In genomic region chr2:99825630-99826029, GRCh38 we compare ENCODE assay signal across 27 cellular contexts.
"Had no signal": no experiment of that assay in that cellular context is flagged by ENCODE, and none has a peak within 500 bp of the region (broad histone marks: within the 10 kb centered on the region; RNA-seq: fewer than 3 reads in every experiment).

No MANE protein-coding gene starts in this region.

- H3K36me3 ChIP-seq: ascending aorta, brain microvascular endothelial cell, left ventricle myocardium inferior, right atrium auricular region, suprapubic skin, tibial artery, upper lobe of right lung, WERI-Rb-1 had no signal

- H3K27ac ChIP-seq: ascending aorta, brain microvascular endothelial cell, left ventricle myocardium inferior, parathyroid adenoma, psoas muscle, right atrium auricular region, spleen, suprapubic skin, tibial artery, upper lobe of right lung, WERI-Rb-1 had no signal

- H3K4me3 ChIP-seq: ascending aorta, left ventricle myocardium inferior, psoas muscle, right atrium auricular region, spleen, suprapubic skin, tibial artery, upper lobe of right lung had no signal

- H3K4me3 Mint-ChIP-seq: activated CD4-positive, alpha-beta memory T cell treated with anti-CD3 and anti-CD28 coated beads for 36 hours; activated CD4-positive, alpha-beta T cell treated with anti-CD3 and anti-CD28 coated beads, Interleukin-2, amount 10 ng/mL, durations not matched to agents 24 days and 14 days; activated naive CD4-positive, alpha-beta T cell treated with anti-CD3 and anti-CD28 coated beads, Interleukin-2, amount 10 ng/mL, durations not matched to agents 7 days and 5 days; activated naive CD8-positive, alpha-beta T cell treated with anti-CD3 and anti-CD28 coated beads, Interleukin-2, amount 10 ng/mL, durations not matched to agents 7 days and 5 days; activated T-helper 1 cell treated with anti-CD3 and anti-CD28 coated beads, Interleukin-12 subunit alpha, Interleukin-12 subunit beta, Interleukin-2, Interleukin-4 antibody, amounts not matched to agents 30 ng/mL and 10 ng/mL and 1 ng/mL, durations not matched to agents 14 hours and 24 hours and 36 hours; T-helper 17 cell had no signal

- H2AFZ ChIP-seq: parathyroid adenoma had no signal

- ATAC-seq: activated CD4-positive, CD25-positive, alpha-beta regulatory T cell treated with anti-CD3 and anti-CD28 coated beads, Interleukin-2, amount 50 U/mL, for 24 hours; psoas muscle; T-helper 17 cell had no signal

- H3K36me3 Mint-ChIP-seq: activated CD4-positive, alpha-beta memory T cell treated with anti-CD3 and anti-CD28 coated beads for 36 hours had no signal

- H3K9ac ChIP-seq: parathyroid adenoma had no signal

- H3K79me2 ChIP-seq: parathyroid adenoma had no signal

- H3K27me3 ChIP-seq: ascending aorta, brain microvascular endothelial cell, right atrium auricular region, spleen, suprapubic skin, tibial artery, upper lobe of right lung had no signal

- H3K27me3 Mint-ChIP-seq: activated CD4-positive, alpha-beta memory T cell treated with anti-CD3 and anti-CD28 coated beads for 36 hours; activated CD4-positive, alpha-beta T cell treated with anti-CD3 and anti-CD28 coated beads, Interleukin-2, amount 10 ng/mL, durations not matched to agents 24 days and 14 days; naive B cell had no signal

- H3K27ac Mint-ChIP-seq: activated CD4-positive, alpha-beta memory T cell treated with anti-CD3 and anti-CD28 coated beads for 36 hours; activated CD4-positive, alpha-beta T cell treated with anti-CD3 and anti-CD28 coated beads, Interleukin-2, amount 10 ng/mL, durations not matched to agents 24 days and 14 days; activated T-helper 1 cell treated with anti-CD3 and anti-CD28 coated beads, Interleukin-12 subunit alpha, Interleukin-12 subunit beta, Interleukin-2, Interleukin-4 antibody, amounts not matched to agents 30 ng/mL and 10 ng/mL and 1 ng/mL, durations not matched to agents 14 hours and 24 hours and 36 hours; T-helper 17 cell had no signal

- H3K4me1 ChIP-seq: ascending aorta, parathyroid adenoma, psoas muscle, right atrium auricular region, tibial artery, upper lobe of right lung had no signal

- DNase-seq: activated CD4-positive, alpha-beta memory T cell treated with anti-CD3 and anti-CD28 coated beads for 36 hours; activated CD4-positive, alpha-beta T cell treated with anti-CD3 and anti-CD28 coated beads, Interleukin-2, amount 10 ng/mL, durations not matched to agents 24 days and 14 days; activated CD8-positive, alpha-beta memory T cell treated with anti-CD3 and anti-CD28 coated beads, Interleukin-2, amount 50 U/mL, for 4 hours; activated effector memory CD4-positive, alpha-beta T cell treated with anti-CD3 and anti-CD28 coated beads, Interleukin-2, amount 50 U/mL, for 16 hours; activated naive CD4-positive, alpha-beta T cell treated with anti-CD3 and anti-CD28 coated beads, Interleukin-2, amount 10 ng/mL, durations not matched to agents 7 days and 5 days; activated naive CD8-positive, alpha-beta T cell treated with anti-CD3 and anti-CD28 coated beads, Interleukin-2, amount 10 ng/mL, durations not matched to agents 7 days and 5 days; activated T-cell treated with anti-CD3 and anti-CD28 coated beads, Interleukin-2, amount 50 U/mL, for 1 hour; brain microvascular endothelial cell; dermis blood vessel endothelial cell; effector CD4-positive, alpha-beta T cell; left ventricle myocardium inferior; naive B cell; nucleus accumbens; psoas muscle; spleen; stimulated activated naive CD4-positive, alpha-beta T cell; T-helper 17 cell; T1000; tibial artery; upper lobe of right lung; WERI-Rb-1 had no signal

- H3K9me3 Mint-ChIP-seq: activated CD4-positive, alpha-beta memory T cell treated with anti-CD3 and anti-CD28 coated beads for 36 hours; activated CD4-positive, alpha-beta T cell treated with anti-CD3 and anti-CD28 coated beads, Interleukin-2, amount 10 ng/mL, durations not matched to agents 24 days and 14 days; activated T-helper 1 cell treated with anti-CD3 and anti-CD28 coated beads, Interleukin-12 subunit alpha, Interleukin-12 subunit beta, Interleukin-2, Interleukin-4 antibody, amounts not matched to agents 30 ng/mL and 10 ng/mL and 1 ng/mL, durations not matched to agents 14 hours and 24 hours and 36 hours had no signal

- H3K9me3 ChIP-seq: ascending aorta, left ventricle myocardium inferior, psoas muscle, right atrium auricular region, suprapubic skin, tibial artery, upper lobe of right lung had no signal
